In the genomic region with DNA sequence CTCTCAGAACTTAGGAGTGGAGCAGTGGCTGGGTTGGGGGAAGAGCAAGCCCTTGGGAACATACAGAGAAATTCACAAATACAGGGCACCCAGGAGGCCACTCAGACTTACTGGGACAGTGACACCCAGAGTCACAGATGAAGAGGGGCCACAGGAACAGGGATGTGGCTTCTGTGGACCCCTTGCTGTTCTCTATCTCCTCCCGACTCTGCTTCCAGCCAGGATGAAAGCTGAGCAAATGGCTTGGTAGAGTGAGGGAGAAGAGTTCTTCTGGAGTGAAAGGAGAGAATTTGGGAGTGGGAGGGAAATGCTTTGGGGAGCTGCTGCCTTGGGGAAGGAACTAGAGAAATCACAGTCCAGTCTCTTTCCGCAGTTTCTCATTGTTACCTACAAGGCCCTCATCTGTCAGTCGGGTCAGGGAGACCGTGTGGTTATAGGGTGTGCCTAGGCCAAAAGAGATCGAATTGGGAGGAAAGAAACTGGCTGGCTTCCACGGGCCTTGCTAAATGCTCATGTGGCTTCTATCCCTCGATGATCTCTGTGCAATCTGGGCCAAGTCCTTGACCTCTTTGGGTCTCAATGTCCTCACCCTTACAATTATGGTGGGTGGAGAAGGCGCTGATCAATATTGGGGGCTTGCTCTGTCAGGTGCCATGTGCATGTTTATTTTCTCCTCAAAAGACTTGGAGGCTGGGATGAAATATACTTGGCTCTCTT, we compare ENCODE assay signal across 1 cellular context.
TF ChIP-seq lines count a peak whose summit lies in the region.

No MANE protein-coding gene starts in this region.

TF ChIP-seq in GM23338, 12 proteins besides CTCF, POLR2A, EP300 and RAD21 (continued from another document):
- TF ChIP-seq, protein P1, sequence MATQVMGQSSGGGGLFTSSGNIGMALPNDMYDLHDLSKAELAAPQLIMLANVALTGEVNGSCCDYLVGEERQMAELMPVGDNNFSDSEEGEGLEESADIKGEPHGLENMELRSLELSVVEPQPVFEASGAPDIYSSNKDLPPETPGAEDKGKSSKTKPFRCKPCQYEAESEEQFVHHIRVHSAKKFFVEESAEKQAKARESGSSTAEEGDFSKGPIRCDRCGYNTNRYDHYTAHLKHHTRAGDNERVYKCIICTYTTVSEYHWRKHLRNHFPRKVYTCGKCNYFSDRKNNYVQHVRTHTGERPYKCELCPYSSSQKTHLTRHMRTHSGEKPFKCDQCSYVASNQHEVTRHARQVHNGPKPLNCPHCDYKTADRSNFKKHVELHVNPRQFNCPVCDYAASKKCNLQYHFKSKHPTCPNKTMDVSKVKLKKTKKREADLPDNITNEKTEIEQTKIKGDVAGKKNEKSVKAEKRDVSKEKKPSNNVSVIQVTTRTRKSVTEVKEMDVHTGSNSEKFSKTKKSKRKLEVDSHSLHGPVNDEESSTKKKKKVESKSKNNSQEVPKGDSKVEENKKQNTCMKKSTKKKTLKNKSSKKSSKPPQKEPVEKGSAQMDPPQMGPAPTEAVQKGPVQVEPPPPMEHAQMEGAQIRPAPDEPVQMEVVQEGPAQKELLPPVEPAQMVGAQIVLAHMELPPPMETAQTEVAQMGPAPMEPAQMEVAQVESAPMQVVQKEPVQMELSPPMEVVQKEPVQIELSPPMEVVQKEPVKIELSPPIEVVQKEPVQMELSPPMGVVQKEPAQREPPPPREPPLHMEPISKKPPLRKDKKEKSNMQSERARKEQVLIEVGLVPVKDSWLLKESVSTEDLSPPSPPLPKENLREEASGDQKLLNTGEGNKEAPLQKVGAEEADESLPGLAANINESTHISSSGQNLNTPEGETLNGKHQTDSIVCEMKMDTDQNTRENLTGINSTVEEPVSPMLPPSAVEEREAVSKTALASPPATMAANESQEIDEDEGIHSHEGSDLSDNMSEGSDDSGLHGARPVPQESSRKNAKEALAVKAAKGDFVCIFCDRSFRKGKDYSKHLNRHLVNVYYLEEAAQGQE (IDR thresholded peaks at IDR 0.05; ENCODE audit: unreplicated experiment): no peak
- TF ChIP-seq ZNF331 (CRISPR knock-in tag; IDR thresholded peaks at IDR 0.05; ENCODE audit: low read depth): no peak
- TF ChIP-seq CREB1 (CRISPR knock-in tag; IDR thresholded peaks at IDR 0.05; ENCODE audit: low read depth): no peak
- TF ChIP-seq NANOG (IDR thresholded peaks at IDR 0.05; ENCODE audit: borderline replicate concordance): no peak
- TF ChIP-seq, protein P2, sequence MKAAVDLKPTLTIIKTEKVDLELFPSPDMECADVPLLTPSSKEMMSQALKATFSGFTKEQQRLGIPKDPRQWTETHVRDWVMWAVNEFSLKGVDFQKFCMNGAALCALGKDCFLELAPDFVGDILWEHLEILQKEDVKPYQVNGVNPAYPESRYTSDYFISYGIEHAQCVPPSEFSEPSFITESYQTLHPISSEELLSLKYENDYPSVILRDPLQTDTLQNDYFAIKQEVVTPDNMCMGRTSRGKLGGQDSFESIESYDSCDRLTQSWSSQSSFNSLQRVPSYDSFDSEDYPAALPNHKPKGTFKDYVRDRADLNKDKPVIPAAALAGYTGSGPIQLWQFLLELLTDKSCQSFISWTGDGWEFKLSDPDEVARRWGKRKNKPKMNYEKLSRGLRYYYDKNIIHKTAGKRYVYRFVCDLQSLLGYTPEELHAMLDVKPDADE (IDR thresholded peaks at IDR 0.05): no peak
- TF ChIP-seq EZH2phosphoT487 (IDR thresholded peaks at IDR 0.05; ENCODE audit: unreplicated experiment): no peak
- TF ChIP-seq EZH2 (IDR thresholded peaks at IDR 0.05; ENCODE audit: low read depth, unreplicated experiment): no peak
- no peak for TF ChIP-seq JUNB (IDR thresholded peaks at IDR 0.05; ENCODE audit: unreplicated experiment)
